9 cellular contexts compared by ENCODE assay signal in genomic region chr2:227033471-227034148, GRCh38.
A peak's percentile ranks its signal among the peaks of the same experiment; 100 is the strongest.
DNase-seq lines count a peak whose midpoint lies in the region; ATAC-seq, FAIRE-seq and TF ChIP-seq lines count a peak whose summit lies in the region.
"Had no signal": no experiment of that assay in that cellular context is flagged by ENCODE, and none has a peak within 500 bp of the region (broad histone marks: within the 10 kb centered on the region; RNA-seq: fewer than 3 reads in every experiment).

No MANE protein-coding gene starts in this region.

- H3K27me3 ChIP-seq in H1 (replicated peaks in 1 of 4; ENCODE audit: control insufficient read depth in 3 of 4, extremely low read depth in 1 of 4, insufficient read depth in 3 of 4, low read length in 3 of 4) = no peaks in the 10 kb centered on the region

- H4K91ac ChIP-seq in H1 (replicated peaks; ENCODE audit: insufficient read length, low read length) = no peak overlapping the region

- no peak overlapping the region for H4K8ac ChIP-seq in H1 (ENCODE audit: extremely low read depth, insufficient read depth, low read length)

- H3K36me3 Mint-ChIP-seq in neural crest cell (ENCODE audit: low read depth) = no peaks in the 10 kb centered on the region
- H3K36me3 Mint-ChIP-seq in stimulated activated memory B cell treated with anti-CD40 and anti-IgM and Interleukin-4, amounts not matched to agents 10 μg/mL and 1 μg/mL and 100 μg/mL, for 72 hours = peaks cover 57% of the 10 kb centered on the region
- H3K36me3 Mint-ChIP-seq: T-cell had no signal

- no peaks in the 10 kb centered on the region for H3K36me3 ChIP-seq in H1 (ENCODE audit: control insufficient read depth in 2 of 4, insufficient read depth in 4 of 4, low read length in 3 of 4)

- POLR2A ChIA-PET in H1 (lab: Charles Lee; ENCODE audit: partially characterized antibody) = interaction anchor here (1.1 to 1.3 kb wide), 3 partner anchors 18 to 61 kb away, joined by 3 to 4 read pairs (median 3); no protein-coding TSS in a partner anchor

- no peaks in the 10 kb centered on the region for H3K79me1 ChIP-seq in H1 (ENCODE audit: low read depth, low read length)

- no peak overlapping the region for H2BK15ac ChIP-seq in H1 (ENCODE audit: low read length)

- H3K23me2 ChIP-seq in H1 (ENCODE audit: low read depth, low read length) = peaks cover 2% of the 10 kb centered on the region; the same call in 1 of the 2 replicates

- no peak overlapping the region for H3K4me3 ChIP-seq in H1 (ENCODE audit: extremely low read depth in 1 of 4, insufficient read depth in 2 of 4, low read depth in 3 of 4, low read length in 4 of 4)

- FAIRE-seq in H1 (lab: Jason Lieb, UNC) = peak; percentile 82

- H4K20me1 ChIP-seq in H1 (replicated peaks in 1 of 2; ENCODE audit: control insufficient read depth in 1 of 2, insufficient read depth in 2 of 2, low read length in 2 of 2) = no peaks in the 10 kb centered on the region

- no peaks in the 10 kb centered on the region for H3K4me1 ChIP-seq in H1 (replicated peaks in 1 of 4; ENCODE audit: control insufficient read depth in 3 of 4, insufficient read depth in 4 of 4, low read length in 3 of 4)

- no peak overlapping the region for H3K14ac ChIP-seq in H1 (ENCODE audit: insufficient read length)

- H2BK5ac ChIP-seq in H1 (ENCODE audit: low read depth, low read length) = no peak overlapping the region

- TF ChIP-seq POLR2A in GM18505 (IDR thresholded peaks at IDR 0.05; ENCODE audit: borderline replicate concordance, extremely low read depth, insufficient read depth, insufficient read length) (no peak), H1 (IDR thresholded peaks at IDR 0.05; ENCODE audit: control extremely low read depth in 1 of 2, low read depth in 2 of 2, low read length in 2 of 2) (no peak)

- peaks cover 3% of the 10 kb centered on the region for H3K27me3 Mint-ChIP-seq in neural crest cell (ENCODE audit: low read depth)
- no peaks in the 10 kb centered on the region for H3K27me3 Mint-ChIP-seq in stimulated activated memory B cell treated with anti-CD40 and anti-IgM and Interleukin-4, amounts not matched to agents 10 μg/mL and 1 μg/mL and 100 μg/mL, for 72 hours

- WGBS in H1 (ENCODE audit: extremely low coverage in 1 of 2, insufficient coverage in 1 of 2, insufficient read length in 1 of 2, insufficient replicate concordance in 2 of 2, low coverage in 1 of 2, low lambda C conversion rate in 2 of 2, missing lambda C conversion rate in 1 of 2), 2 experiments = 59% methylated on average over 16 of the region's 16 CpGs; no CpG with 5 or more reads in 1 of the 2 experiments

- no peak overlapping the region for H3K4me3 Mint-ChIP-seq in neural crest cell
- H3K4me3 Mint-ChIP-seq in stimulated activated memory B cell treated with anti-CD40 and anti-IgM and Interleukin-4, amounts not matched to agents 10 μg/mL and 1 μg/mL and 100 μg/mL, for 72 hours = no peak overlapping the region
- H3K4me3 Mint-ChIP-seq: T-cell had no signal

- H3K9ac ChIP-seq in H1 (replicated peaks in 1 of 4; ENCODE audit: extremely low read depth in 1 of 4, low read depth in 3 of 4, low read length in 3 of 4) = no peak overlapping the region

- TF ChIP-seq CTCF in C4-2B (conservative IDR thresholded peaks at IDR 0.05) = peak; percentile 89
- TF ChIP-seq CTCF in H1 (IDR thresholded peaks at IDR 0.05; ENCODE audit: control extremely low read depth in 1 of 3, insufficient read depth in 1 of 3, low read depth in 1 of 3, low read length in 3 of 3) = peak; percentile 85 to 98 (median 97)
- TF ChIP-seq CTCF in neural crest cell (conservative IDR thresholded peaks at IDR 0.05) = peak; percentile 75

- H3K18ac ChIP-seq in H1 (ENCODE audit: extremely low read depth, low read length) = no peak overlapping the region

- no peak overlapping the region for H3K4me2 ChIP-seq in H1 (ENCODE audit: insufficient read depth in 1 of 2, low read depth in 2 of 2, low read length in 2 of 2)

- peak; percentile 73 to 81 for TF ChIP-seq RAD21 in H1 (IDR thresholded peaks at IDR 0.05 in 1 of 2, conservative IDR thresholded peaks at IDR 0.05 in 1 of 2; ENCODE audit: low read depth in 2 of 2, low read length in 2 of 2)

- no peak overlapping the region for H3K4ac ChIP-seq in H1 (replicated peaks; ENCODE audit: insufficient read length, low read depth, low read length)

- CTCF ChIA-PET in H1 (lab: Charles Lee; ENCODE audit: partially characterized antibody) = interaction anchor here (0.5 to 5.8 kb wide), 46 partner anchors 8 to 1585 kb away, joined by 3 to 53 read pairs (median 4); no protein-coding TSS in a partner anchor

- no peaks in the 10 kb centered on the region for H3K79me2 ChIP-seq in H1 (ENCODE audit: control insufficient read depth in 1 of 2, insufficient read depth in 2 of 2, low read length in 2 of 2)

- no peak overlapping the region for H2BK120ac ChIP-seq in H1 (replicated peaks; ENCODE audit: low read depth, low read length)

- H2BK20ac ChIP-seq in H1 (ENCODE audit: low read length) = no peak overlapping the region

- no peak overlapping the region for H2BK12ac ChIP-seq in H1 (ENCODE audit: low read depth, low read length)

- no peak overlapping the region for H4K5ac ChIP-seq in H1 (ENCODE audit: insufficient read length, low read depth, low read length)

- peaks cover 8% of the 10 kb centered on the region for H3K4me1 Mint-ChIP-seq in neural crest cell
- H3K4me1 Mint-ChIP-seq in stimulated activated memory B cell treated with anti-CD40 and anti-IgM and Interleukin-4, amounts not matched to agents 10 μg/mL and 1 μg/mL and 100 μg/mL, for 72 hours = no peaks in the 10 kb centered on the region
- H3K4me1 Mint-ChIP-seq: T-cell had no signal

- peaks cover 2% of the 10 kb centered on the region for H3K9me3 Mint-ChIP-seq in neural crest cell
- peaks cover 6% of the 10 kb centered on the region for H3K9me3 Mint-ChIP-seq in stimulated activated memory B cell treated with anti-CD40 and anti-IgM and Interleukin-4, amounts not matched to agents 10 μg/mL and 1 μg/mL and 100 μg/mL, for 72 hours
- H3K9me3 Mint-ChIP-seq: T-cell had no signal

- H3K27ac ChIP-seq in C4-2B = no peak overlapping the region
- H3K27ac ChIP-seq in H1 (ENCODE audit: low read depth, low read length) = no peak overlapping the region

- no peak overlapping the region for H3K23ac ChIP-seq in H1 (ENCODE audit: insufficient read length)

- H2AFZ ChIP-seq in H1 (ENCODE audit: low read length) = peak overlapping the region; percentile 92

- ATAC-seq in GM18505 (IDR thresholded peaks at IDR 0.05; ENCODE audit: unreplicated experiment) (peak; percentile 61), HG02938 (IDR thresholded peaks at IDR 0.05; ENCODE audit: unreplicated experiment) (peak; percentile 87), HG02623 (IDR thresholded peaks at IDR 0.05; ENCODE audit: unreplicated experiment) (no peak)
- no peak for ATAC-seq in stimulated activated memory B cell treated with anti-CD40 and anti-IgM and Interleukin-4, amounts not matched to agents 10 μg/mL and 1 μg/mL and 100 μg/mL, for 72 hours

- H3K9me3 ChIP-seq in H1 (ENCODE audit: insufficient read depth in 2 of 2, low read depth in 1 of 2, low read length in 1 of 2) = no peaks in the 10 kb centered on the region

- H2AK5ac ChIP-seq in H1 (ENCODE audit: low read depth, low read length) = no peak overlapping the region

- TF ChIP-seq EP300 in H1 (IDR thresholded peaks at IDR 0.05; ENCODE audit: borderline replicate concordance in 1 of 2, low read depth in 2 of 2, low read length in 2 of 2) = no peak

- no peak overlapping the region for H3K56ac ChIP-seq in H1 (replicated peaks; ENCODE audit: insufficient read length, low read depth, low read length)

- H3K27ac Mint-ChIP-seq in neural crest cell (ENCODE audit: unreplicated experiment) = no peak overlapping the region
- H3K27ac Mint-ChIP-seq in stimulated activated memory B cell treated with anti-CD40 and anti-IgM and Interleukin-4, amounts not matched to agents 10 μg/mL and 1 μg/mL and 100 μg/mL, for 72 hours = no peak overlapping the region
- H3K27ac Mint-ChIP-seq: T-cell had no signal

- DNase-seq in RKO (ENCODE audit: low spot score) = peak; percentile 15
- DNase-seq in H1 (ENCODE audit: low read depth in 1 of 2, low spot score in 2 of 2) = peak; percentile 66 to 86
- DNase-seq in neural crest cell (ENCODE audit: low read depth, low spot score) = peak; percentile 60

TF ChIP-seq in H1, 55 proteins besides CTCF, POLR2A, EP300 and RAD21:
- TF ChIP-seq MAX (IDR thresholded peaks at IDR 0.05) = 0 out of 2 replicates have a peak, but pooled peaks have one; percentile 22
- TF ChIP-seq CREB1 (IDR thresholded peaks at IDR 0.05) = peak; percentile 58
- TF ChIP-seq CEBPB (IDR thresholded peaks at IDR 0.05; ENCODE audit: low read depth, low read length) = no peak

Comparison
In these comparisons a context has a peak if more than half of its experiments do, and no peak if none do; other contexts are left out.
1. ATAC-seq: peak in GM18505 (single experiment) and HG02938 (single experiment); none in stimulated activated memory B cell treated with anti-CD40 and anti-IgM and Interleukin-4, amounts not matched to agents 10 μg/mL and 1 μg/mL and 100 μg/mL, for 72 hours (single experiment) and HG02623 (single experiment).
2. DNase-seq: peak in every context shown above with its lines; median percentile 76 in H1; 60 in neural crest cell; 15 in RKO.
3. Peak in every context shown above with its lines, with median percentiles within 50 percentile points of each other: CTCF ChIP-seq.